ENCODE assay signal across 24 cellular contexts in genomic region chr1:92342401-92342800, GRCh38.
"Had no signal": no experiment of that assay in that cellular context is flagged by ENCODE, and none has a peak within 500 bp of the region (broad histone marks: within the 10 kb centered on the region; RNA-seq: fewer than 3 reads in every experiment).

No MANE protein-coding gene starts in this region.

- H3K4me1 Mint-ChIP-seq: IgD-negative memory B cell had no signal

- H3K27me3 Mint-ChIP-seq: IgD-negative memory B cell, T-cell had no signal

- ATAC-seq: HepG2, K562, Panc1, PC-3, T-cell had no signal

- H3K4me3 Mint-ChIP-seq: IgD-negative memory B cell, T-cell had no signal

- DNase-seq: Kasumi-1; MM.1S; NCI-H1092 treated with DMSO at 0.1 percent for 48 hours; NCI-H1417; NCI-H1436 treated with DMSO at 0.1 percent for 48 hours; NCI-H187; NCI-H2029; NCI-H2081 treated with DMSO at 0.1 percent for 48 hours; NCI-H2171; NCI-H446; NCI-H510A; NCI-H524 treated with DMSO at 0.1 percent for 48 hours; NCI-H69; NCI-H774; NK-92 treated with Interleukin-12 subunit alpha and Interleukin-12 subunit beta, amount 100 ng/mL, for 24 hours; PC-3; SHP77; SK-N-SH; SW 1271; T-cell had no signal

- H3K27ac Mint-ChIP-seq: IgD-negative memory B cell, T-cell had no signal

- H3K9me3 Mint-ChIP-seq: IgD-negative memory B cell, T-cell had no signal
